In genomic region chr6:35727935-35728662, GRCh38 we compare ENCODE assay signal across 1 cellular context.
TF ChIP-seq lines count a peak whose summit lies in the region.

No MANE protein-coding gene starts in this region.

TF ChIP-seq in HepG2, 621 proteins besides CTCF, POLR2A, EP300 and RAD21 (continues in another document):
- TF ChIP-seq ISL2 (CRISPR knock-in tag; IDR thresholded peaks at IDR 0.05) (no peak), U2AF1 (optimal IDR thresholded peaks at IDR 0.05; ENCODE audit: low read depth, low read length) (no peak), ZNF619 (CRISPR knock-in tag; IDR thresholded peaks at IDR 0.05) (peak; percentile 49; the same call in 1 of the 2 replicates), ZNF839 (CRISPR knock-in tag; IDR thresholded peaks at IDR 0.05; ENCODE audit: borderline replicate concordance) (no peak), RXRA (CRISPR knock-in tag; IDR thresholded peaks at IDR 0.05) (peak; percentile 60; the same call in 1 of the 2 replicates), HINFP (CRISPR knock-in tag; IDR thresholded peaks at IDR 0.05; ENCODE audit: low read depth) (no peak; the same call in 1 of the 2 replicates), ZNF557 (CRISPR knock-in tag; IDR thresholded peaks at IDR 0.05) (no peak), ELF1 (CRISPR knock-in tag; IDR thresholded peaks at IDR 0.05) (no peak), ZNF549 (CRISPR knock-in tag; IDR thresholded peaks at IDR 0.05) (no peak), SATB2 (CRISPR knock-in tag; IDR thresholded peaks at IDR 0.05) (no peak), TEAD2 (CRISPR knock-in tag; IDR thresholded peaks at IDR 0.05) (no peak), UBTF (CRISPR knock-in tag; IDR thresholded peaks at IDR 0.05) (peak; percentile 94), MAFK (conservative IDR thresholded peaks at IDR 0.05 in 1 of 2, IDR thresholded peaks at IDR 0.05 in 1 of 2; ENCODE audit: low read length in 2 of 2) (peak; percentile 61 to 68; a peak in 2 of 4 replicates), CHD2 (IDR thresholded peaks at IDR 0.05; ENCODE audit: low read depth, low read length) (no peak), ZNF816 (CRISPR knock-in tag; IDR thresholded peaks at IDR 0.05; ENCODE audit: borderline replicate concordance) (no peak), ZBTB44 (CRISPR knock-in tag; IDR thresholded peaks at IDR 0.05) (no peak), ZNF263 (CRISPR knock-in tag; IDR thresholded peaks at IDR 0.05) (no peak; the same call in 1 of the 2 replicates), ZNF10 (CRISPR knock-in tag; IDR thresholded peaks at IDR 0.05; ENCODE audit: borderline replicate concordance, low read depth) (no peak), NCOA2 (CRISPR knock-in tag; IDR thresholded peaks at IDR 0.05) (peak; percentile 31; the same call in 1 of the 2 replicates), ZNF282 (IDR thresholded peaks at IDR 0.05; ENCODE audit: partially characterized antibody) (no peak), STAT6 (CRISPR knock-in tag; IDR thresholded peaks at IDR 0.05; ENCODE audit: borderline replicate concordance) (no peak), FOSL1 (CRISPR knock-in tag; IDR thresholded peaks at IDR 0.05; ENCODE audit: borderline replicate concordance) (no peak), ZFP62 (CRISPR knock-in tag; IDR thresholded peaks at IDR 0.05) (no peak), ZNF790 (CRISPR knock-in tag; IDR thresholded peaks at IDR 0.05; ENCODE audit: borderline replicate concordance) (no peak), PLSCR1 (CRISPR knock-in tag; IDR thresholded peaks at IDR 0.05; ENCODE audit: borderline replicate concordance) (no peak), ZNF891 (CRISPR knock-in tag; IDR thresholded peaks at IDR 0.05) (0 out of 2 replicates have a peak, but pooled peaks have one; percentile 5), ZBED4 (CRISPR knock-in tag; IDR thresholded peaks at IDR 0.05; ENCODE audit: borderline replicate concordance) (no peak), TFE3 (CRISPR knock-in tag; IDR thresholded peaks at IDR 0.05) (no peak), HIC2 (CRISPR knock-in tag; IDR thresholded peaks at IDR 0.05; ENCODE audit: low read depth) (no peak; the same call in 1 of the 2 replicates), SP5 (CRISPR knock-in tag; IDR thresholded peaks at IDR 0.05; ENCODE audit: borderline replicate concordance, low read depth) (0 out of 2 replicates have a peak, but pooled peaks have one; percentile 8), ZNF567 (CRISPR knock-in tag; IDR thresholded peaks at IDR 0.05; ENCODE audit: borderline replicate concordance) (no peak), ZBTB7B (CRISPR knock-in tag; IDR thresholded peaks at IDR 0.05) (peak; percentile 25; the same call in 1 of the 2 replicates), ZNF12 (CRISPR knock-in tag; IDR thresholded peaks at IDR 0.05) (no peak), SMC3 (IDR thresholded peaks at IDR 0.05; ENCODE audit: low read length) (no peak), ZNF20 (CRISPR knock-in tag; IDR thresholded peaks at IDR 0.05) (no peak), SP140L (CRISPR knock-in tag; IDR thresholded peaks at IDR 0.05; ENCODE audit: borderline replicate concordance) (no peak), NFKB2 (CRISPR knock-in tag; IDR thresholded peaks at IDR 0.05; ENCODE audit: borderline replicate concordance) (peak; percentile 50), KDM3A (CRISPR knock-in tag; IDR thresholded peaks at IDR 0.05; ENCODE audit: low read depth) (no peak; the same call in 1 of the 2 replicates), KLF11 (CRISPR knock-in tag; IDR thresholded peaks at IDR 0.05) (no peak), MAFG (CRISPR knock-in tag; IDR thresholded peaks at IDR 0.05) (peak; percentile 96), ZNF792 (CRISPR knock-in tag; IDR thresholded peaks at IDR 0.05) (no peak), HDAC2 (CRISPR knock-in tag; IDR thresholded peaks at IDR 0.05) (peak; percentile 26; the same call in 1 of the 2 replicates), HNRNPL (IDR thresholded peaks at IDR 0.05; ENCODE audit: low read depth, low read length) (no peak), ZNF629 (CRISPR knock-in tag; conservative IDR thresholded peaks at IDR 0.05) (peak; percentile 3; the same call in 1 of the 2 replicates), MTF1 (CRISPR knock-in tag; IDR thresholded peaks at IDR 0.05) (no peak), SRF (IDR thresholded peaks at IDR 0.05; ENCODE audit: low read depth, low read length) (no peak), ZNF761 (CRISPR knock-in tag; conservative IDR thresholded peaks at IDR 0.05) (0 out of 2 replicates have a peak, but pooled peaks have one; percentile 9), PHF20 (CRISPR knock-in tag; IDR thresholded peaks at IDR 0.05) (peak; percentile 50; the same call in 1 of the 2 replicates), POGZ (CRISPR knock-in tag; IDR thresholded peaks at IDR 0.05) (no peak), ZNF597 (CRISPR knock-in tag; IDR thresholded peaks at IDR 0.05) (no peak)
